ENCODE assay signal across 28 cellular contexts in genomic region chr5:65084774-65085173, GRCh38.
"Had no signal": no experiment of that assay in that cellular context is flagged by ENCODE, and none has a peak within 500 bp of the region (broad histone marks: within the 10 kb centered on the region; RNA-seq: fewer than 3 reads in every experiment).

No MANE protein-coding gene starts in this region.

- H3K36me3 ChIP-seq: breast epithelium, colonic mucosa, gastroesophageal sphincter, ovary, right atrium auricular region, spleen, thyroid gland had no signal

- H3K9me3 ChIP-seq: breast epithelium, colonic mucosa, gastroesophageal sphincter, ovary, psoas muscle, right atrium auricular region, spleen, thyroid gland had no signal

- H3K4me3 Mint-ChIP-seq: activated naive CD8-positive, alpha-beta T cell treated with anti-CD3 and anti-CD28 coated beads for 36 hours; activated T-cell treated with anti-CD3 and anti-CD28 coated beads, Interleukin-2, amount 50 U/mL, for 24 hours; central memory CD8-positive, alpha-beta T cell; endodermal cell; natural killer cell; stimulated activated naive CD8-positive, alpha-beta T cell treated with anti-CD3 and anti-CD28 coated beads, Interleukin-15, Interleukin-2, amounts not matched to agents 100 ng/mL and 50 ng/mL, for 24 hours; WTC11 had no signal

- H3K27me3 Mint-ChIP-seq: activated naive CD8-positive, alpha-beta T cell treated with anti-CD3 and anti-CD28 coated beads for 36 hours; activated T-cell treated with anti-CD3 and anti-CD28 coated beads, Interleukin-2, amount 50 U/mL, for 24 hours; stimulated activated naive CD8-positive, alpha-beta T cell treated with anti-CD3 and anti-CD28 coated beads, Interleukin-15, Interleukin-2, amounts not matched to agents 100 ng/mL and 50 ng/mL, for 24 hours had no signal

- DNase-seq: activated CD4-positive, alpha-beta T cell treated with anti-CD3 and anti-CD28 coated beads, Interleukin-2, amount 50 U/mL, for 4 hours; activated CD8-positive, alpha-beta memory T cell treated with anti-CD3 and anti-CD28 coated beads for 24 hours; activated CD8-positive, alpha-beta memory T cell treated with anti-CD3 and anti-CD28 coated beads, Interleukin-2, amount 50 U/mL, for 4 hours; activated naive CD4-positive, alpha-beta T cell; activated naive CD8-positive, alpha-beta T cell treated with anti-CD3 and anti-CD28 coated beads for 36 hours; activated T-cell treated with anti-CD3 and anti-CD28 coated beads, Interleukin-2, amount 50 U/mL, for 24 hours; amniotic stem cell; colonic mucosa; endodermal cell; head of caudate nucleus; hypothalamus; left ventricle myocardium superior; midbrain; natural killer cell; ovary; psoas muscle; spleen; stimulated activated CD4-positive, alpha-beta T cell treated with anti-CD3 and anti-CD28 coated beads, Interleukin-4, amount 100 ng/mL, for 24 hours; substantia nigra; thyroid gland had no signal

- H3K4me1 ChIP-seq: breast epithelium, colonic mucosa, gastroesophageal sphincter, psoas muscle, right atrium auricular region, spleen, thyroid gland had no signal

- ATAC-seq: gastroesophageal sphincter, left ventricle myocardium superior, natural killer cell, psoas muscle had no signal

- H3K9me3 Mint-ChIP-seq: activated naive CD8-positive, alpha-beta T cell treated with anti-CD3 and anti-CD28 coated beads for 36 hours; activated T-cell treated with anti-CD3 and anti-CD28 coated beads, Interleukin-2, amount 50 U/mL, for 24 hours; activated T-helper 2 cell treated with anti-CD3 and anti-CD28 coated beads, Interferon-gamma antibody, Interleukin-2, Interleukin-4, amounts not matched to agents 10 μg/mL and 5 μg/mL and 100 μg/mL, durations not matched to agents 14 hours and 24 hours and 36 hours; central memory CD8-positive, alpha-beta T cell; endodermal cell; natural killer cell; stimulated activated naive CD8-positive, alpha-beta T cell treated with anti-CD3 and anti-CD28 coated beads, Interleukin-15, Interleukin-2, amounts not matched to agents 100 ng/mL and 50 ng/mL, for 24 hours; WTC11 had no signal

- H3K27ac ChIP-seq: breast epithelium, colonic mucosa, epithelial cell of prostate, gastroesophageal sphincter, ovary, psoas muscle, right atrium auricular region, spleen, thyroid gland had no signal

- H3K4me1 Mint-ChIP-seq: activated naive CD8-positive, alpha-beta T cell treated with anti-CD3 and anti-CD28 coated beads for 36 hours; central memory CD8-positive, alpha-beta T cell; natural killer cell had no signal

- H3K27ac Mint-ChIP-seq: activated naive CD8-positive, alpha-beta T cell treated with anti-CD3 and anti-CD28 coated beads for 36 hours; activated T-cell treated with anti-CD3 and anti-CD28 coated beads, Interleukin-2, amount 50 U/mL, for 24 hours; activated T-helper 2 cell treated with anti-CD3 and anti-CD28 coated beads, Interferon-gamma antibody, Interleukin-2, Interleukin-4, amounts not matched to agents 10 μg/mL and 5 μg/mL and 100 μg/mL, durations not matched to agents 14 hours and 24 hours and 36 hours; endodermal cell; natural killer cell; stimulated activated naive CD8-positive, alpha-beta T cell treated with anti-CD3 and anti-CD28 coated beads, Interleukin-15, Interleukin-2, amounts not matched to agents 100 ng/mL and 50 ng/mL, for 24 hours; WTC11 had no signal

- H3K27me3 ChIP-seq: breast epithelium, colonic mucosa, gastroesophageal sphincter, ovary, right atrium auricular region, spleen, thyroid gland had no signal

- H3K36me3 Mint-ChIP-seq: activated naive CD8-positive, alpha-beta T cell treated with anti-CD3 and anti-CD28 coated beads for 36 hours; natural killer cell; WTC11 had no signal

- H3K4me3 ChIP-seq: breast epithelium, colonic mucosa, gastroesophageal sphincter, ovary, psoas muscle, right atrium auricular region, spleen, thyroid gland had no signal
